ENCODE assay signal across 35 cellular contexts in genomic region chr19:16846901-16847300, GRCh38. TPM values are rescaled to one million over a fixed set of nuclear protein-coding genes. Genes with fewer than 3 reads are reported as not detected.
"Had no signal": no experiment of that assay in that cellular context is flagged by ENCODE, and none has a peak within 500 bp of the region (broad histone marks: within the 10 kb centered on the region; RNA-seq: fewer than 3 reads in every experiment).

No MANE protein-coding gene starts in this region.

- H3K27ac ChIP-seq: adrenal gland, body of pancreas, esophagus squamous epithelium had no signal

- H3K4me3 Mint-ChIP-seq: activated CD4-positive, alpha-beta memory T cell treated with anti-CD3 and anti-CD28 coated beads for 36 hours; activated CD4-positive, alpha-beta T cell treated with anti-CD3 and anti-CD28 coated beads for 36 hours; activated CD4-positive, alpha-beta T cell treated with anti-CD3 and anti-CD28 coated beads, Interleukin-2, amount 10 ng/mL, durations not matched to agents 24 days and 14 days; activated CD8-positive, alpha-beta memory T cell treated with anti-CD3 and anti-CD28 coated beads, Interleukin-2, amount 10 ng/mL, durations not matched to agents 7 days and 5 days; activated CD8-positive, alpha-beta T cell treated with anti-CD3 and anti-CD28 coated beads, Interleukin-2, amount 10 ng/mL, durations not matched to agents 7 days and 5 days; activated naive CD4-positive, alpha-beta T cell treated with anti-CD3 and anti-CD28 coated beads for 36 hours; activated naive CD4-positive, alpha-beta T cell treated with anti-CD3 and anti-CD28 coated beads, Interleukin-2, amount 50 U/mL, for 24 hours; activated naive CD8-positive, alpha-beta T cell treated with anti-CD3 and anti-CD28 coated beads for 36 hours; activated naive CD8-positive, alpha-beta T cell treated with anti-CD3 and anti-CD28 coated beads, Interleukin-2, amount 50 U/mL, for 24 hours; activated T-helper 1 cell treated with anti-CD3 and anti-CD28 coated beads, Interleukin-12 subunit alpha, Interleukin-12 subunit beta, Interleukin-2, Interleukin-4 antibody, amounts not matched to agents 30 ng/mL and 10 ng/mL and 1 ng/mL, durations not matched to agents 14 hours and 24 hours and 36 hours; effector memory CD8-positive, alpha-beta T cell; T-helper 17 cell; T-helper 2 cell treated with Interferon-gamma antibody and Interleukin-4, amounts not matched to agents 5 μg/mL and 100 μg/mL, for 36 hours had no signal

- H3K4me3 ChIP-seq: adrenal gland, body of pancreas, coronary artery, esophagus squamous epithelium had no signal

- H3K27me3 ChIP-seq: adrenal gland, body of pancreas, esophagus squamous epithelium had no signal

- H3K4me1 ChIP-seq: body of pancreas, esophagus squamous epithelium had no signal

- DNase-seq: activated CD4-positive, alpha-beta memory T cell treated with anti-CD3 and anti-CD28 coated beads for 36 hours; activated CD4-positive, alpha-beta T cell treated with anti-CD3 and anti-CD28 coated beads for 36 hours; activated CD4-positive, alpha-beta T cell treated with anti-CD3 and anti-CD28 coated beads, Interleukin-2, amount 10 ng/mL, durations not matched to agents 24 days and 14 days; activated CD4-positive, CD25-positive, alpha-beta regulatory T cell; activated CD4-positive, CD25-positive, alpha-beta regulatory T cell treated with anti-CD3 and anti-CD28 coated beads, Interleukin-2, amount 50 U/mL, for 72 hours; activated CD8-positive, alpha-beta memory T cell treated with anti-CD3 and anti-CD28 coated beads, Interleukin-2, amount 10 ng/mL, durations not matched to agents 7 days and 5 days; activated CD8-positive, alpha-beta memory T cell treated with anti-CD3 and anti-CD28 coated beads, Interleukin-2, amount 50 U/mL, for 4 hours; activated CD8-positive, alpha-beta T cell treated with anti-CD3 and anti-CD28 coated beads, Interleukin-2, amount 10 ng/mL, durations not matched to agents 7 days and 5 days; activated effector memory CD4-positive, alpha-beta T cell treated with anti-CD3 and anti-CD28 coated beads, Interleukin-2, amount 50 U/mL, for 16 hours; activated naive CD4-positive, alpha-beta T cell treated with anti-CD3 and anti-CD28 coated beads for 36 hours; activated naive CD8-positive, alpha-beta T cell treated with anti-CD3 and anti-CD28 coated beads for 36 hours; activated naive CD8-positive, alpha-beta T cell treated with anti-CD3 and anti-CD28 coated beads, Interleukin-2, amount 50 U/mL, for 24 hours; activated T-cell treated with anti-CD3 and anti-CD28 coated beads, Interleukin-2, amount 50 U/mL, for 1 hour; activated T-cell treated with anti-CD3 and anti-CD28 coated beads, Interleukin-2, amount 50 U/mL, for 48 hours; amygdala; caudate nucleus; cerebellar nuclear complex; dermis blood vessel endothelial cell; effector CD4-positive, alpha-beta T cell; effector memory CD8-positive, alpha-beta T cell; erythroblast; esophagus squamous epithelium; foreskin melanocyte; head of caudate nucleus; T-helper 1 cell; T-helper 17 cell; T1000 had no signal

- H3K27me3 Mint-ChIP-seq: activated CD4-positive, alpha-beta memory T cell treated with anti-CD3 and anti-CD28 coated beads for 36 hours; activated CD4-positive, alpha-beta T cell treated with anti-CD3 and anti-CD28 coated beads for 36 hours; activated CD4-positive, alpha-beta T cell treated with anti-CD3 and anti-CD28 coated beads, Interleukin-2, amount 10 ng/mL, durations not matched to agents 24 days and 14 days; activated CD8-positive, alpha-beta memory T cell treated with anti-CD3 and anti-CD28 coated beads, Interleukin-2, amount 10 ng/mL, durations not matched to agents 7 days and 5 days; activated naive CD4-positive, alpha-beta T cell treated with anti-CD3 and anti-CD28 coated beads, Interleukin-2, amount 50 U/mL, for 24 hours; activated naive CD8-positive, alpha-beta T cell treated with anti-CD3 and anti-CD28 coated beads for 36 hours; activated naive CD8-positive, alpha-beta T cell treated with anti-CD3 and anti-CD28 coated beads, Interleukin-2, amount 50 U/mL, for 24 hours; effector memory CD8-positive, alpha-beta T cell; T-helper 17 cell had no signal

- ATAC-seq: activated CD4-positive, alpha-beta T cell treated with anti-CD3 and anti-CD28 coated beads for 36 hours; activated CD8-positive, alpha-beta memory T cell treated with anti-CD3 and anti-CD28 coated beads, Interleukin-2, amount 10 ng/mL, durations not matched to agents 7 days and 5 days; activated CD8-positive, alpha-beta T cell treated with anti-CD3 and anti-CD28 coated beads, Interleukin-2, amount 10 ng/mL, durations not matched to agents 7 days and 5 days; activated naive CD8-positive, alpha-beta T cell treated with anti-CD3 and anti-CD28 coated beads, Interleukin-2, amount 50 U/mL, for 24 hours; body of pancreas; effector memory CD8-positive, alpha-beta T cell; T-helper 17 cell had no signal

- H3K9me3 ChIP-seq: adrenal gland, body of pancreas, esophagus squamous epithelium had no signal

- H3K27ac Mint-ChIP-seq: activated CD4-positive, alpha-beta memory T cell treated with anti-CD3 and anti-CD28 coated beads for 36 hours; activated CD4-positive, alpha-beta T cell treated with anti-CD3 and anti-CD28 coated beads for 36 hours; activated CD4-positive, alpha-beta T cell treated with anti-CD3 and anti-CD28 coated beads, Interleukin-2, amount 10 ng/mL, durations not matched to agents 24 days and 14 days; activated CD8-positive, alpha-beta memory T cell treated with anti-CD3 and anti-CD28 coated beads, Interleukin-2, amount 10 ng/mL, durations not matched to agents 7 days and 5 days; activated CD8-positive, alpha-beta T cell treated with anti-CD3 and anti-CD28 coated beads, Interleukin-2, amount 10 ng/mL, durations not matched to agents 7 days and 5 days; activated naive CD4-positive, alpha-beta T cell treated with anti-CD3 and anti-CD28 coated beads for 36 hours; activated naive CD4-positive, alpha-beta T cell treated with anti-CD3 and anti-CD28 coated beads, Interleukin-2, amount 50 U/mL, for 24 hours; activated naive CD8-positive, alpha-beta T cell treated with anti-CD3 and anti-CD28 coated beads for 36 hours; activated naive CD8-positive, alpha-beta T cell treated with anti-CD3 and anti-CD28 coated beads, Interleukin-2, amount 50 U/mL, for 24 hours; activated T-helper 1 cell treated with anti-CD3 and anti-CD28 coated beads, Interleukin-12 subunit alpha, Interleukin-12 subunit beta, Interleukin-2, Interleukin-4 antibody, amounts not matched to agents 30 ng/mL and 10 ng/mL and 1 ng/mL, durations not matched to agents 14 hours and 24 hours and 36 hours; activated T-helper 2 cell treated with anti-CD3 and anti-CD28 coated beads, Interferon-gamma antibody, Interleukin-2, Interleukin-4, amounts not matched to agents 10 μg/mL and 5 μg/mL and 100 μg/mL, durations not matched to agents 14 hours and 24 hours and 36 hours; effector memory CD8-positive, alpha-beta T cell; T-helper 17 cell; T-helper 2 cell treated with Interferon-gamma antibody and Interleukin-4, amounts not matched to agents 5 μg/mL and 100 μg/mL, for 36 hours had no signal

- H3K9me3 Mint-ChIP-seq: activated CD4-positive, alpha-beta memory T cell treated with anti-CD3 and anti-CD28 coated beads for 36 hours; activated CD4-positive, alpha-beta T cell treated with anti-CD3 and anti-CD28 coated beads, Interleukin-2, amount 10 ng/mL, durations not matched to agents 24 days and 14 days; activated naive CD4-positive, alpha-beta T cell treated with anti-CD3 and anti-CD28 coated beads for 36 hours; activated naive CD4-positive, alpha-beta T cell treated with anti-CD3 and anti-CD28 coated beads, Interleukin-2, amount 50 U/mL, for 24 hours; activated naive CD8-positive, alpha-beta T cell treated with anti-CD3 and anti-CD28 coated beads for 36 hours; activated naive CD8-positive, alpha-beta T cell treated with anti-CD3 and anti-CD28 coated beads, Interleukin-2, amount 50 U/mL, for 24 hours; activated T-helper 1 cell treated with anti-CD3 and anti-CD28 coated beads, Interleukin-12 subunit alpha, Interleukin-12 subunit beta, Interleukin-2, Interleukin-4 antibody, amounts not matched to agents 30 ng/mL and 10 ng/mL and 1 ng/mL, durations not matched to agents 14 hours and 24 hours and 36 hours; activated T-helper 2 cell treated with anti-CD3 and anti-CD28 coated beads, Interferon-gamma antibody, Interleukin-2, Interleukin-4, amounts not matched to agents 10 μg/mL and 5 μg/mL and 100 μg/mL, durations not matched to agents 14 hours and 24 hours and 36 hours; effector memory CD8-positive, alpha-beta T cell; T-helper 2 cell treated with Interferon-gamma antibody and Interleukin-4, amounts not matched to agents 5 μg/mL and 100 μg/mL, for 36 hours had no signal

- H3K4me1 Mint-ChIP-seq: activated CD4-positive, alpha-beta T cell treated with anti-CD3 and anti-CD28 coated beads for 36 hours; activated CD4-positive, alpha-beta T cell treated with anti-CD3 and anti-CD28 coated beads, Interleukin-2, amount 10 ng/mL, durations not matched to agents 24 days and 14 days; activated CD8-positive, alpha-beta memory T cell treated with anti-CD3 and anti-CD28 coated beads, Interleukin-2, amount 10 ng/mL, durations not matched to agents 7 days and 5 days; activated naive CD4-positive, alpha-beta T cell treated with anti-CD3 and anti-CD28 coated beads, Interleukin-2, amount 50 U/mL, for 24 hours; activated naive CD8-positive, alpha-beta T cell treated with anti-CD3 and anti-CD28 coated beads for 36 hours; activated naive CD8-positive, alpha-beta T cell treated with anti-CD3 and anti-CD28 coated beads, Interleukin-2, amount 50 U/mL, for 24 hours had no signal

RNA-seq across cellular contexts. Expression of gene F2RL3, which starts 41.9 kb away (rescaled TPM):
- total RNA-seq: activated CD4-positive, alpha-beta memory T cell treated with anti-CD3 and anti-CD28 coated beads for 36 hours; activated CD4-positive, alpha-beta T cell treated with anti-CD3 and anti-CD28 coated beads for 36 hours; activated CD4-positive, alpha-beta T cell treated with anti-CD3 and anti-CD28 coated beads, Interleukin-2, amount 10 ng/mL, durations not matched to agents 24 days and 14 days; activated CD8-positive, alpha-beta memory T cell treated with anti-CD3 and anti-CD28 coated beads for 36 hours; activated naive CD4-positive, alpha-beta T cell treated with anti-CD3 and anti-CD28 coated beads for 36 hours; activated naive CD8-positive, alpha-beta T cell treated with anti-CD3 and anti-CD28 coated beads for 36 hours; activated T-helper 1 cell treated with anti-CD3 and anti-CD28 coated beads, Interleukin-12 subunit alpha, Interleukin-12 subunit beta, Interleukin-2, Interleukin-4 antibody, amounts not matched to agents 30 ng/mL and 10 ng/mL and 1 ng/mL, durations not matched to agents 14 hours and 24 hours and 36 hours; activated T-helper 2 cell treated with anti-CD3 and anti-CD28 coated beads, Interferon-gamma antibody, Interleukin-2, Interleukin-4, amounts not matched to agents 10 μg/mL and 5 μg/mL and 100 μg/mL, durations not matched to agents 14 hours and 24 hours and 36 hours had no signal
